In the genomic region with DNA sequence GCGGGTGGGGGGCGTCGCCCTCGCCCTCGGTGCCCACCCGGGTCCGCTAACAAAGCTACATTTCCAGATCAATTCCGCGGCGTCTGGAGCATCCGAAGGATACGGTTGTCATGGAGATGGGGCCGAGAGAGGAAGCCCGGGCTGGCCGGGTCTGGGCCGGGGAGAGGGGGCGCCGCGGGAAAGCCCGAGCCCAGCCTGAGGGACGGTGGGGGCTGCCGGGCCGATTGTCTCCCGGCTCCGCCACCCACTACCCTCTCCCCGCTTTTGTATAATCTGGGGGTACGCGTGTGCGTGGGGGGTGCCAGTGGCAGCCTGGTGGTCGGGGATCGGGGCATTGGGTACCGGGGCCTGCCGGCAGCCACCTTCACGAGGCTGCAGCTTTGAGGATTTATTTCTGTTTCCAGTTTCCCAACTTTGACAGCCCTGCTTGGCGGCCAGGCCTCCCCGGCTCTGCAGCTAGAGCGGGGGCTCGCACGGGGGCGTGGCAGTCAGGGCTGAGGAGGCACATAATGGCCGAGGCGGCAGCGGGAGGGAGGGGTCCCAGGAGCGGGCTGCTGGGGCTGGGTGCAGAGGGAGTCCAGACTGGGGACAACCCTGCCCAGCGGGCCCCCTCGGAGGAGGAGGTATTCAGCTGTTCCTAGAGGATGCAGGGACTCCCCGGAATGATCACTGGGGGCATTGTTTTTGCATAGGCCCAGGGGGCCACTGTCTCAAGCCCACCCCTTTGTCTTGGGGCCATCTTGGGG, we compare ENCODE assay signal across 9 cellular contexts. TPM values are rescaled to one million over a fixed set of nuclear protein-coding genes. Genes with fewer than 3 reads are reported as not detected.
A peak's percentile ranks its signal among the peaks of the same experiment; 100 is the strongest.
DNase-seq lines count a peak whose midpoint lies in the region; ATAC-seq and TF ChIP-seq lines count a peak whose summit lies in the region.
"Had no signal": no experiment of that assay in that cellular context is flagged by ENCODE, and none has a peak within 500 bp of the region (broad histone marks: within the 10 kb centered on the region; RNA-seq: fewer than 3 reads in every experiment).

No MANE protein-coding gene starts in this region.

- H3K36me3 Mint-ChIP-seq in activated naive CD8-positive, alpha-beta T cell: no peaks in the 10 kb centered on the region
- H3K36me3 Mint-ChIP-seq in activated naive CD8-positive, alpha-beta T cell treated with anti-CD3 and anti-CD28 coated beads for 36 hours: no peaks in the 10 kb centered on the region
- peaks cover 11% of the 10 kb centered on the region for H3K36me3 Mint-ChIP-seq in T-helper 17 cell (ENCODE audit: low read depth)

- H3K4me3 ChIP-seq in iPS-11a (ENCODE audit: low read depth, low read length): peak overlapping the region; percentile 24
- peak overlapping the region; percentile 45 to 58 (median 50) for H3K4me3 ChIP-seq in stomach

- H3K27ac Mint-ChIP-seq in activated naive CD8-positive, alpha-beta T cell: no peak overlapping the region
- no peak overlapping the region for H3K27ac Mint-ChIP-seq in activated naive CD8-positive, alpha-beta T cell treated with anti-CD3 and anti-CD28 coated beads for 36 hours
- no peak overlapping the region for H3K27ac Mint-ChIP-seq in T-helper 17 cell

- WGBS in stomach, 5 donors: 3 to 7% (median 4%) methylated on average over 32 to 47 of the region's 47 CpGs

- H3K27ac ChIP-seq in stomach: no peak overlapping the region
- H3K27ac ChIP-seq: esophagus squamous epithelium had no signal

- no peak for TF ChIP-seq EP300 in stomach (IDR thresholded peaks at IDR 0.05)

- peaks cover 39% of the 10 kb centered on the region for H3K27me3 Mint-ChIP-seq in activated naive CD8-positive, alpha-beta T cell
- peaks cover 65% of the 10 kb centered on the region for H3K27me3 Mint-ChIP-seq in activated naive CD8-positive, alpha-beta T cell treated with anti-CD3 and anti-CD28 coated beads for 36 hours
- H3K27me3 Mint-ChIP-seq in T-helper 17 cell: peaks cover 83% of the 10 kb centered on the region

- H3K9me3 ChIP-seq in T-helper 17 cell (ENCODE audit: control insufficient read depth, low read length, poor library complexity, severe bottlenecking) (no peaks in the 10 kb centered on the region), stomach (no peaks in the 10 kb centered on the region)
- H3K9me3 ChIP-seq: esophagus squamous epithelium had no signal

- H3K36me3 ChIP-seq in stomach: no peaks in the 10 kb centered on the region
- H3K36me3 ChIP-seq: esophagus squamous epithelium had no signal

- peak overlapping the region; percentile 47 for H3K4me3 Mint-ChIP-seq in activated naive CD8-positive, alpha-beta T cell
- H3K4me3 Mint-ChIP-seq in activated naive CD8-positive, alpha-beta T cell treated with anti-CD3 and anti-CD28 coated beads for 36 hours: no peak overlapping the region
- H3K4me3 Mint-ChIP-seq in T-helper 17 cell: peak overlapping the region; percentile 39

- H3K4me1 Mint-ChIP-seq in activated naive CD8-positive, alpha-beta T cell (ENCODE audit: low read depth): peaks cover 3% of the 10 kb centered on the region
- H3K4me1 Mint-ChIP-seq in activated naive CD8-positive, alpha-beta T cell treated with anti-CD3 and anti-CD28 coated beads for 36 hours: no peaks in the 10 kb centered on the region
- peaks cover 14% of the 10 kb centered on the region for H3K4me1 Mint-ChIP-seq in T-helper 17 cell

- peaks cover 15 to 18% (median 15%) of the 10 kb centered on the region in 4 donors for H3K4me1 ChIP-seq in stomach

- no peak for TF ChIP-seq POLR2A in stomach (IDR thresholded peaks at IDR 0.05)

- intact Hi-C loops in stomach (cut with DNase I; ENCODE audit: low total_unique reads): no loop called here

- TF ChIP-seq CTCF in stomach (IDR thresholded peaks at IDR 0.05): no peak

- H3K9me3 Mint-ChIP-seq in activated naive CD8-positive, alpha-beta T cell (ENCODE audit: low read depth): no peaks in the 10 kb centered on the region
- H3K9me3 Mint-ChIP-seq in activated naive CD8-positive, alpha-beta T cell treated with anti-CD3 and anti-CD28 coated beads for 36 hours: no peaks in the 10 kb centered on the region

- ATAC-seq in T-helper 17 cell (peak; percentile 16), HG03196 (IDR thresholded peaks at IDR 0.05; ENCODE audit: unreplicated experiment) (no peak)

- DNase-seq in activated naive CD8-positive, alpha-beta T cell treated with anti-CD3 and anti-CD28 coated beads for 36 hours: no peak
- DNase-seq in T-helper 17 cell: no peak
- no peak for DNase-seq in stomach
- no peak for DNase-seq in middle frontal gyrus (ENCODE audit: extremely low spot score, low spot score)
- no peak for DNase-seq in foreskin melanocyte
- DNase-seq: esophagus squamous epithelium had no signal

- peaks cover 7 to 79% (median 54%) of the 10 kb centered on the region in 3 donors for H3K27me3 ChIP-seq in stomach

RNA-seq across cellular contexts. Expression of gene PSD2, which starts 0.6 kb away (rescaled TPM):
- not detected for total RNA-seq in activated naive CD8-positive, alpha-beta T cell treated with anti-CD3 and anti-CD28 coated beads for 36 hours
- total RNA-seq in T-helper 17 cell (under 1 TPM in 1 of 2 donors, not detected in 1; 0.07 TPM), stomach (under 1 TPM in 1 of 5 donors, not detected in 4; 0.73 TPM)
- under 1 TPM in 1 of 3 donors, not detected in 2; 0.05 TPM for polyA plus RNA-seq in stomach
- total RNA-seq: esophagus squamous epithelium had no signal
